ENCODE assay signal across 9 cellular contexts in genomic region chr10:89217057-89217990, GRCh38. TPM values are rescaled to one million over a fixed set of nuclear protein-coding genes. Genes with fewer than 3 reads are reported as not detected.
A peak's percentile ranks its signal among the peaks of the same experiment; 100 is the strongest.
DNase-seq lines count a peak whose midpoint lies in the region; ATAC-seq and TF ChIP-seq lines count a peak whose summit lies in the region.
"Had no signal": no experiment of that assay in that cellular context is flagged by ENCODE, and none has a peak within 500 bp of the region (broad histone marks: within the 10 kb centered on the region; RNA-seq: fewer than 3 reads in every experiment).

No MANE protein-coding gene starts in this region.

- H3K9me3 ChIP-seq in right atrium auricular region (no peaks in the 10 kb centered on the region), skeletal muscle satellite cell (replicated peaks; ENCODE audit: low read length) (no peaks in the 10 kb centered on the region)
- H3K9me3 ChIP-seq: SJSA1 had no signal

- no peak for ATAC-seq in HG02623 (IDR thresholded peaks at IDR 0.05; ENCODE audit: unreplicated experiment)

- peak overlapping the region; percentile 38 for H3K4me2 ChIP-seq in skeletal muscle satellite cell (ENCODE audit: low read length)

- H3K36me3 ChIP-seq in right atrium auricular region (no peaks in the 10 kb centered on the region), skeletal muscle satellite cell (ENCODE audit: insufficient read depth, low read length) (peaks cover 9% of the 10 kb centered on the region)
- H3K36me3 ChIP-seq: SJSA1 had no signal

- no peak overlapping the region for H3K4me3 ChIP-seq in LNCaP clone FGC (ENCODE audit: low read depth, low read length)
- no peak overlapping the region for H3K4me3 ChIP-seq in right atrium auricular region
- no peak overlapping the region for H3K4me3 ChIP-seq in skeletal muscle satellite cell (ENCODE audit: low read length)
- H3K4me3 ChIP-seq: SJSA1 had no signal

- DNase-seq in DMS153 treated with DMSO at 0.1 percent for 48 hours (lab: John Stamatoyannopoulos, UW; ENCODE audit: unreplicated experiment) (peak; percentile 61), LNCaP clone FGC (ENCODE audit: low read depth) (peak; percentile 32), T follicular helper cell (ENCODE audit: low read depth) (peak; percentile 46), amniotic epithelial cell (ENCODE audit: low read depth) (peak; percentile 61), right atrium auricular region (ENCODE audit: low spot score) (peak; percentile 81), HuH-7 (ENCODE audit: low spot score) (no peak)

- peak overlapping the region; percentile 9 to 57 for H3K27ac ChIP-seq in right atrium auricular region
- H3K27ac ChIP-seq: SJSA1 had no signal

- no peak overlapping the region for H3K9ac ChIP-seq in skeletal muscle satellite cell (ENCODE audit: low read depth, low read length)

- H3K27me3 ChIP-seq in right atrium auricular region: no peaks in the 10 kb centered on the region
- no peaks in the 10 kb centered on the region for H3K27me3 ChIP-seq in skeletal muscle satellite cell (ENCODE audit: control insufficient read depth, insufficient read depth, low read length)
- H3K27me3 ChIP-seq: SJSA1 had no signal

- TF ChIP-seq CTCF in LNCaP clone FGC (IDR thresholded peaks at IDR 0.05; ENCODE audit: control insufficient read depth, extremely low read depth, insufficient read depth) (peak; percentile 51), right atrium auricular region (IDR thresholded peaks at IDR 0.05) (peak; percentile 53 to 80)

- H3K4me1 ChIP-seq in right atrium auricular region (peaks cover 0 to 6% of the 10 kb centered on the region in 2 donors), skeletal muscle satellite cell (ENCODE audit: control insufficient read depth, insufficient read depth, low read length) (peaks cover 6% of the 10 kb centered on the region)

RNA-seq across cellular contexts. Expression of gene CH25H, which starts 10.2 kb away (rescaled TPM):
- total RNA-seq in right atrium auricular region: 1 to 10 TPM in 1 of 2 donors, under 1 TPM in 1; 0.98 to 1.8 TPM
- 0.44 and 1.0 TPM in 2 replicates for total RNA-seq in skeletal muscle satellite cell (2012; rRNA removed)

RNA-seq across cellular contexts. Expression of gene LIPA, which starts 34.3 kb away (rescaled TPM):
- total RNA-seq in right atrium auricular region: 10 to 100 TPM; 17.6 to 25.7 TPM
- total RNA-seq in skeletal muscle satellite cell (2012; rRNA removed): 55.7 and 71.2 TPM in 2 replicates
